In the genomic region with DNA sequence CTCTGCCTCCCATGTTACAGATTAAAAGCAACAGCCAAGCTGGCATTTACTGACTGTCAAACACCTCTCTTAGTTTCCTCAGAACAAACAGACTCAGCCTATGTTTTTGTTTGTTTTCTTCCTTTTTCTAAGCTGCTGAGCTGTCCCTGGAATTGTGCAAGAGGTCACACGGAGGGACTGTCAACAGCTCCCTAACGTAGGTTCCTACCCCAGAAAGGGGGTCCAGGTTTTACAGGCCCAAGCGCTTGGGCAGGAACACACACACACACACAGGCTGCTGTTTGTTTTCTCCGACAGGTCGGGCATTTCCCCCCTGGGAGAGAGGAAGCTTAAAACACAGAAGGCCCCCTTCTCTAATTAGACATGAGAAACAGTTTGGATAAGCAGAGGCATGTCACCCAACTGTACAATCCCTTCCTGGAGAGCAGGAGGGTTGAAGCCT, we compare ENCODE assay signal across 21 cellular contexts.
A peak's percentile ranks its signal among the peaks of the same experiment; 100 is the strongest.
DNase-seq lines count a peak whose midpoint lies in the region; ATAC-seq, FAIRE-seq and TF ChIP-seq lines count a peak whose summit lies in the region.
"Had no signal": no experiment of that assay in that cellular context is flagged by ENCODE, and none has a peak within 500 bp of the region (broad histone marks: within the 10 kb centered on the region; RNA-seq: fewer than 3 reads in every experiment).

No MANE protein-coding gene starts in this region.

- H3K9me3 Mint-ChIP-seq in activated T-cell treated with anti-CD3 and anti-CD28 coated beads, Interleukin-2, amount 50 U/mL, for 4 hours, result peaks cover 4% of the 10 kb centered on the region
- H3K9me3 Mint-ChIP-seq: stimulated activated naive CD8-positive, alpha-beta T cell treated with anti-CD3 and anti-CD28 coated beads, Interleukin-15, amount 100 ng/mL, for 72 hours had no signal

- H4K20me1 ChIP-seq in H1 (replicated peaks in 1 of 2; ENCODE audit: control insufficient read depth in 1 of 2, insufficient read depth in 2 of 2, low read length in 2 of 2), result no peaks in the 10 kb centered on the region

- H3K27me3 Mint-ChIP-seq in activated T-cell treated with anti-CD3 and anti-CD28 coated beads, Interleukin-2, amount 50 U/mL, for 4 hours (ENCODE audit: low read depth), result no peaks in the 10 kb centered on the region
- H3K27me3 Mint-ChIP-seq: activated CD4-positive, alpha-beta memory T cell treated with anti-CD3 and anti-CD28 coated beads for 36 hours; CD4-positive, CD25-positive, alpha-beta regulatory T cell; stimulated activated naive CD8-positive, alpha-beta T cell treated with anti-CD3 and anti-CD28 coated beads, Interleukin-15, amount 100 ng/mL, for 72 hours had no signal

- FAIRE-seq in H1 (lab: Jason Lieb, UNC), result no peak
- FAIRE-seq: GM19239 had no signal

- no peak overlapping the region for H3K14ac ChIP-seq in H1 (ENCODE audit: insufficient read length)

- H3K79me1 ChIP-seq in H1 (ENCODE audit: low read depth, low read length) (no peaks in the 10 kb centered on the region), mesendoderm (ENCODE audit: low read length) (no peaks in the 10 kb centered on the region)

- H4K8ac ChIP-seq in H1 (ENCODE audit: extremely low read depth, insufficient read depth, low read length), result no peak overlapping the region
- H4K8ac ChIP-seq in mesendoderm (ENCODE audit: low read depth, low read length), result no peak overlapping the region

- H2BK5ac ChIP-seq in H1 (ENCODE audit: low read depth, low read length) (no peak overlapping the region), mesendoderm (ENCODE audit: low read length) (no peak overlapping the region)

- H4K91ac ChIP-seq in H1 (replicated peaks; ENCODE audit: insufficient read length, low read length), result no peak overlapping the region

- no peaks in the 10 kb centered on the region for H3K9me3 ChIP-seq in H1 (ENCODE audit: insufficient read depth in 2 of 2, low read depth in 1 of 2, low read length in 1 of 2)
- H3K9me3 ChIP-seq: thyroid gland had no signal

- TF ChIP-seq POLR2A in H1 (IDR thresholded peaks at IDR 0.05; ENCODE audit: control extremely low read depth in 1 of 2, low read depth in 2 of 2, low read length in 2 of 2), result no peak

- H3K27ac ChIP-seq in H1 (ENCODE audit: low read depth, low read length) (no peak overlapping the region), mesendoderm (ENCODE audit: low read depth, low read length) (no peak overlapping the region)
- H3K27ac ChIP-seq: thyroid gland had no signal

- H3K23ac ChIP-seq in H1 (ENCODE audit: insufficient read length) (no peak overlapping the region), mesendoderm (ENCODE audit: low read length) (no peak overlapping the region)

- no peaks in the 10 kb centered on the region for H3K36me3 Mint-ChIP-seq in activated T-cell treated with anti-CD3 and anti-CD28 coated beads, Interleukin-2, amount 50 U/mL, for 4 hours (ENCODE audit: insufficient read depth)
- H3K36me3 Mint-ChIP-seq: activated CD4-positive, alpha-beta memory T cell treated with anti-CD3 and anti-CD28 coated beads for 36 hours; CD4-positive, CD25-positive, alpha-beta regulatory T cell; naive thymus-derived CD4-positive, alpha-beta T cell had no signal

- no peak for TF ChIP-seq EP300 in H1 (IDR thresholded peaks at IDR 0.05; ENCODE audit: borderline replicate concordance in 1 of 2, low read depth in 2 of 2, low read length in 2 of 2)

- H3K4me1 ChIP-seq in H1 (replicated peaks in 1 of 4; ENCODE audit: control insufficient read depth in 3 of 4, insufficient read depth in 4 of 4, low read length in 3 of 4) (peaks cover 0 to 4% (median 0%) of the 10 kb centered on the region in 4 experiments; a peak in 1 of 7 replicates), mesendoderm (ENCODE audit: control insufficient read depth, low read depth, low read length) (peaks cover 3% of the 10 kb centered on the region)
- H3K4me1 ChIP-seq: thyroid gland had no signal

- no peak for TF ChIP-seq RAD21 in H1 (IDR thresholded peaks at IDR 0.05 in 1 of 2, conservative IDR thresholded peaks at IDR 0.05 in 1 of 2; ENCODE audit: low read depth in 2 of 2, low read length in 2 of 2)

- H3K56ac ChIP-seq in H1 (replicated peaks; ENCODE audit: insufficient read length, low read depth, low read length) (no peak overlapping the region), mesendoderm (ENCODE audit: low read length) (no peak overlapping the region)

- no peak overlapping the region for H3K9ac ChIP-seq in H1 (replicated peaks in 1 of 4; ENCODE audit: extremely low read depth in 1 of 4, low read depth in 3 of 4, low read length in 3 of 4)
- H3K9ac ChIP-seq in mesendoderm (ENCODE audit: low read length), result no peak overlapping the region

- ATAC-seq in activated T-cell treated with anti-CD3 and anti-CD28 coated beads, Interleukin-2, amount 50 U/mL, for 4 hours, result no peak
- ATAC-seq: naive thymus-derived CD4-positive, alpha-beta T cell; Panc1; stimulated activated naive CD8-positive, alpha-beta T cell treated with anti-CD3 and anti-CD28 coated beads, Interleukin-15, amount 100 ng/mL, for 72 hours had no signal

- no peak overlapping the region for H3K4me3 Mint-ChIP-seq in activated T-cell treated with anti-CD3 and anti-CD28 coated beads, Interleukin-2, amount 50 U/mL, for 4 hours
- H3K4me3 Mint-ChIP-seq: activated CD4-positive, alpha-beta memory T cell treated with anti-CD3 and anti-CD28 coated beads for 36 hours; CD4-positive, CD25-positive, alpha-beta regulatory T cell; naive thymus-derived CD4-positive, alpha-beta T cell; stimulated activated naive CD8-positive, alpha-beta T cell treated with anti-CD3 and anti-CD28 coated beads, Interleukin-15, amount 100 ng/mL, for 72 hours had no signal

- DNase-seq in DMS153 (lab: John Stamatoyannopoulos, UW) (peak; percentile 47), MV-4-11 (lab: John Stamatoyannopoulos, UW) (peak; percentile 3), H1 (ENCODE audit: low read depth in 1 of 2, low spot score in 2 of 2) (no peak), mesendoderm (no peak), AG20443 (ENCODE audit: low spot score) (no peak), kidney glomerular epithelial cell (lab: John Stamatoyannopoulos, UW) (no peak)
- DNase-seq in activated T-cell treated with anti-CD3 and anti-CD28 coated beads, Interleukin-2, amount 50 U/mL, for 4 hours, result no peak
- no peak for DNase-seq in stimulated activated CD4-positive, alpha-beta T cell treated with anti-CD3 and anti-CD28 coated beads, Interleukin-15, amount 100 ng/mL, for 24 hours
- DNase-seq: activated CD4-positive, alpha-beta memory T cell treated with anti-CD3 and anti-CD28 coated beads for 36 hours; activated CD4-positive, CD25-positive, alpha-beta regulatory T cell; activated CD8-positive, alpha-beta memory T cell treated with anti-CD3 and anti-CD28 coated beads, Interleukin-2, amount 50 U/mL, for 48 hours; CD4-positive, CD25-positive, alpha-beta regulatory T cell; KG1; naive thymus-derived CD4-positive, alpha-beta T cell; NCI-H1694; NCI-H774; SHP77 treated with DMSO at 0.1 percent for 48 hours; stimulated activated naive CD8-positive, alpha-beta T cell treated with anti-CD3 and anti-CD28 coated beads, Interleukin-15, amount 100 ng/mL, for 72 hours; thyroid gland had no signal

- no peak overlapping the region for H2AFZ ChIP-seq in H1 (ENCODE audit: low read length)

- H2AK5ac ChIP-seq in H1 (ENCODE audit: low read depth, low read length) (no peak overlapping the region), mesendoderm (ENCODE audit: low read length) (no peak overlapping the region)

- H3K4ac ChIP-seq in H1 (replicated peaks; ENCODE audit: insufficient read length, low read depth, low read length) (no peak overlapping the region), mesendoderm (ENCODE audit: low read depth, low read length) (peak overlapping the region; percentile 71)

- H3K4me1 Mint-ChIP-seq in activated T-cell treated with anti-CD3 and anti-CD28 coated beads, Interleukin-2, amount 50 U/mL, for 4 hours (ENCODE audit: low read depth), result no peaks in the 10 kb centered on the region
- H3K4me1 Mint-ChIP-seq: CD4-positive, CD25-positive, alpha-beta regulatory T cell; naive thymus-derived CD4-positive, alpha-beta T cell; stimulated activated naive CD8-positive, alpha-beta T cell treated with anti-CD3 and anti-CD28 coated beads, Interleukin-15, amount 100 ng/mL, for 72 hours had no signal

- H2BK12ac ChIP-seq in H1 (ENCODE audit: low read depth, low read length), result no peak overlapping the region

- no peak overlapping the region for H2BK20ac ChIP-seq in H1 (ENCODE audit: low read length)

- H2BK120ac ChIP-seq in H1 (replicated peaks; ENCODE audit: low read depth, low read length) (no peak overlapping the region), mesendoderm (ENCODE audit: low read depth, low read length) (peak overlapping the region; percentile 51)

- POLR2A ChIA-PET in H1 (lab: Charles Lee; ENCODE audit: partially characterized antibody), result no interaction called here

- H3K4me2 ChIP-seq in H1 (ENCODE audit: insufficient read depth in 1 of 2, low read depth in 2 of 2, low read length in 2 of 2) (no peak overlapping the region), mesendoderm (ENCODE audit: low read length) (no peak overlapping the region)

- TF ChIP-seq CTCF in H1 (IDR thresholded peaks at IDR 0.05; ENCODE audit: control extremely low read depth in 1 of 3, insufficient read depth in 1 of 3, low read depth in 1 of 3, low read length in 3 of 3), result no peak

- no peak overlapping the region for H4K5ac ChIP-seq in H1 (ENCODE audit: insufficient read length, low read depth, low read length)
- no peak overlapping the region for H4K5ac ChIP-seq in mesendoderm (ENCODE audit: low read length)

- 70% methylated on average over 5 of the region's 5 CpGs; no CpG with 5 or more reads in 1 of the 2 experiments for WGBS in H1 (ENCODE audit: extremely low coverage in 1 of 2, insufficient coverage in 1 of 2, insufficient read length in 1 of 2, insufficient replicate concordance in 2 of 2, low coverage in 1 of 2, low lambda C conversion rate in 2 of 2, missing lambda C conversion rate in 1 of 2), 2 experiments
- WGBS in mesendoderm (ENCODE audit: extremely low coverage, insufficient coverage, low lambda C conversion rate), result no CpG with 5 or more reads among the region's 5 CpGs

- H2BK15ac ChIP-seq in H1 (ENCODE audit: low read length), result no peak overlapping the region
- no peak overlapping the region for H2BK15ac ChIP-seq in mesendoderm (replicated peaks; ENCODE audit: low read depth)

- H3K23me2 ChIP-seq in H1 (ENCODE audit: low read depth, low read length), result no peaks in the 10 kb centered on the region; the same call in 1 of the 2 replicates

- H3K36me3 ChIP-seq in H1 (ENCODE audit: control insufficient read depth in 2 of 4, insufficient read depth in 4 of 4, low read length in 3 of 4), result no peaks in the 10 kb centered on the region
- H3K36me3 ChIP-seq in mesendoderm (ENCODE audit: control insufficient read depth, insufficient read depth, low read length), result no peaks in the 10 kb centered on the region
- H3K36me3 ChIP-seq: thyroid gland had no signal

- H3K18ac ChIP-seq in H1 (ENCODE audit: extremely low read depth, low read length) (no peak overlapping the region), mesendoderm (ENCODE audit: low read length) (no peak overlapping the region)

- H3K27me3 ChIP-seq in H1 (replicated peaks in 1 of 4; ENCODE audit: control insufficient read depth in 3 of 4, extremely low read depth in 1 of 4, insufficient read depth in 3 of 4, low read length in 3 of 4) (0 out of 7 replicates have a peak, but pooled peaks cover 0 to 3% (median 0%) of the 10 kb centered on the region in 4 experiments), mesendoderm (ENCODE audit: insufficient read depth, low read length, poor library complexity) (no peaks in the 10 kb centered on the region)
- H3K27me3 ChIP-seq: thyroid gland had no signal

- CTCF ChIA-PET in H1 (lab: Charles Lee; ENCODE audit: partially characterized antibody), result interaction anchor here (1.5 kb wide), 1 partner anchor 19 kb away, joined by 4 read pairs; no protein-coding TSS in a partner anchor

- no peak overlapping the region for H3K4me3 ChIP-seq in H1 (ENCODE audit: extremely low read depth in 1 of 4, insufficient read depth in 2 of 4, low read depth in 3 of 4, low read length in 4 of 4)
- no peak overlapping the region for H3K4me3 ChIP-seq in mesendoderm (ENCODE audit: low read length)
- H3K4me3 ChIP-seq: thyroid gland had no signal

- H3K79me2 ChIP-seq in H1 (ENCODE audit: control insufficient read depth in 1 of 2, insufficient read depth in 2 of 2, low read length in 2 of 2) (no peaks in the 10 kb centered on the region), mesendoderm (ENCODE audit: control insufficient read depth, insufficient read depth, low read length) (no peaks in the 10 kb centered on the region)

Comparison
In these comparisons a context has a peak if more than half of its experiments do, and no peak if none do; other contexts are left out.
1. DNase-seq: peak in DMS153 (single experiment) and MV-4-11 (single experiment); none in H1 (0 of 2), mesendoderm (single experiment), activated T-cell treated with anti-CD3 and anti-CD28 coated beads, Interleukin-2, amount 50 U/mL, for 4 hours (single experiment), AG20443 (single experiment), kidney glomerular epithelial cell (single experiment) and stimulated activated CD4-positive, alpha-beta T cell treated with anti-CD3 and anti-CD28 coated beads, Interleukin-15, amount 100 ng/mL, for 24 hours (single experiment).